1 cellular context compared by ENCODE assay signal in the genomic region with DNA sequence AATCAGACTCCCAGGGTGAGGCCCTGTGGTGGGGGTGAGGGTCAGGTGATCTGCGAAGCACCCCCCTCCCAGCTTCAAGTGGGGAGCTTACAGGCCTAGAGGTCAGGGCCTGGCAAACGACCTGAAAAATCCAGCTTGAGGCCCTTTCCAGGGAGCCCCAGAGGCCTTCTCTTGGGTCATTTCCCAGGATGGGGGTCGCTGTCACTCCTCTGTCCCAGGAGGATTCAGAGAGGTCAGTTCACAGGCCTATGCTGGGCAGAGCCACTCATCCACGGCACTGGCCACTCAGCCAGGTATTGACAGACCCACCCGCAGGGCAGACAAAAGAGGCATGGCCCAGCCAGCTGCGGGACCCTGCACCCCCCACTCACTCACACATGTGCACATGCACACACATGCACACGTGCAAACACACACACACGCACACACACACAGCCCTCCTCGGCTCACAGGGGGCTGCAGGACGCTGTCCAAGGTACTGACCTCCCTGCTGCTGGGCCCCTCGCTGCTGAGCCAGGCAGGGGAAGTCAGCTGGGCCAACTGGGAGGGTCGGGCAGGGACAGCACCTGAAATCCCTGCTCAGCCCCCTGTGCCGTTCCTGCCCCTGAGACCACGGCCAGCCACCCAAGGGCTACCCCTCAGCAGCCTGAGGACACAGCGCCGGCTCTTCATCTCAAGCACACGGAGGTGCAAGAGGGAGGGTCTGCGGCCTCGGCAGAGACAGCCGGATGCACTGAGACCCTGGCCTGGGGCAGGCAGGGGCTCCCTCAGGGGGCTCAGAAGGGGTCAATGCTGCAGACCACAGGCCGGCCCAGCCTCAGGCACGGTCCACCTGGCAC.
A peak's percentile ranks its signal among the peaks of the same experiment; 100 is the strongest.
TF ChIP-seq lines count a peak whose summit lies in the region.

No MANE protein-coding gene starts in this region.

TF ChIP-seq in HepG2, 621 proteins besides CTCF, POLR2A, EP300 and RAD21 (continued from another document):
- TF ChIP-seq, protein P1, sequence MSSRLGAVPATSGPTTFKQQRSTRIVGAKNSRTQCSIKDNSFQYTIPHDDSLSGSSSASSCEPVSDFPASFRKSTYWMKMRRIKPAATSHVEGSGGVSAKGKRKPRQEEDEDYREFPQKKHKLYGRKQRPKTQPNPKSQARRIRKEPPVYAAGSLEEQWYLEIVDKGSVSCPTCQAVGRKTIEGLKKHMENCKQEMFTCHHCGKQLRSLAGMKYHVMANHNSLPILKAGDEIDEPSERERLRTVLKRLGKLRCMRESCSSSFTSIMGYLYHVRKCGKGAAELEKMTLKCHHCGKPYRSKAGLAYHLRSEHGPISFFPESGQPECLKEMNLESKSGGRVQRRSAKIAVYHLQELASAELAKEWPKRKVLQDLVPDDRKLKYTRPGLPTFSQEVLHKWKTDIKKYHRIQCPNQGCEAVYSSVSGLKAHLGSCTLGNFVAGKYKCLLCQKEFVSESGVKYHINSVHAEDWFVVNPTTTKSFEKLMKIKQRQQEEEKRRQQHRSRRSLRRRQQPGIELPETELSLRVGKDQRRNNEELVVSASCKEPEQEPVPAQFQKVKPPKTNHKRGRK (CRISPR knock-in tag; IDR thresholded peaks at IDR 0.05): no peak
- TF ChIP-seq, protein P2, sequence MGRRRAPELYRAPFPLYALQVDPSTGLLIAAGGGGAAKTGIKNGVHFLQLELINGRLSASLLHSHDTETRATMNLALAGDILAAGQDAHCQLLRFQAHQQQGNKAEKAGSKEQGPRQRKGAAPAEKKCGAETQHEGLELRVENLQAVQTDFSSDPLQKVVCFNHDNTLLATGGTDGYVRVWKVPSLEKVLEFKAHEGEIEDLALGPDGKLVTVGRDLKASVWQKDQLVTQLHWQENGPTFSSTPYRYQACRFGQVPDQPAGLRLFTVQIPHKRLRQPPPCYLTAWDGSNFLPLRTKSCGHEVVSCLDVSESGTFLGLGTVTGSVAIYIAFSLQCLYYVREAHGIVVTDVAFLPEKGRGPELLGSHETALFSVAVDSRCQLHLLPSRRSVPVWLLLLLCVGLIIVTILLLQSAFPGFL (CRISPR knock-in tag; IDR thresholded peaks at IDR 0.05): no peak; the same call in 1 of the 2 replicates
- TF ChIP-seq KLF15 (CRISPR knock-in tag; IDR thresholded peaks at IDR 0.05; ENCODE audit: borderline replicate concordance): peak; percentile 95; the same call in 1 of the 2 replicates
- TF ChIP-seq, protein P3, sequence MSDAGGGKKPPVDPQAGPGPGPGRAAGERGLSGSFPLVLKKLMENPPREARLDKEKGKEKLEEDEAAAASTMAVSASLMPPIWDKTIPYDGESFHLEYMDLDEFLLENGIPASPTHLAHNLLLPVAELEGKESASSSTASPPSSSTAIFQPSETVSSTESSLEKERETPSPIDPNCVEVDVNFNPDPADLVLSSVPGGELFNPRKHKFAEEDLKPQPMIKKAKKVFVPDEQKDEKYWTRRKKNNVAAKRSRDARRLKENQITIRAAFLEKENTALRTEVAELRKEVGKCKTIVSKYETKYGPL (CRISPR knock-in tag; IDR thresholded peaks at IDR 0.05): peak; percentile 86; the same call in 1 of the 2 replicates
- TF ChIP-seq, protein P4, sequence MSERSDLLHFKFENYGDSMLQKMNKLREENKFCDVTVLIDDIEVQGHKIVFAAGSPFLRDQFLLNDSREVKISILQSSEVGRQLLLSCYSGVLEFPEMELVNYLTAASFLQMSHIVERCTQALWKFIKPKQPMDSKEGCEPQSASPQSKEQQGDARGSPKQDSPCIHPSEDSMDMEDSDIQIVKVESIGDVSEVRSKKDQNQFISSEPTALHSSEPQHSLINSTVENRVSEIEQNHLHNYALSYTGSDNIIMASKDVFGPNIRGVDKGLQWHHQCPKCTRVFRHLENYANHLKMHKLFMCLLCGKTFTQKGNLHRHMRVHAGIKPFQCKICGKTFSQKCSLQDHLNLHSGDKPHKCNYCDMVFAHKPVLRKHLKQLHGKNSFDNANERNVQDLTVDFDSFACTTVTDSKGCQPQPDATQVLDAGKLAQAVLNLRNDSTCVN (CRISPR knock-in tag; IDR thresholded peaks at IDR 0.05; ENCODE audit: borderline replicate concordance): peak; percentile 96
